Comparison of ENCODE assay signal across 11 cellular contexts in genomic region chr15:74400313-74400850, GRCh38. TPM values are rescaled to one million over a fixed set of nuclear protein-coding genes. Genes with fewer than 3 reads are reported as not detected.
DNase-seq lines count a peak whose midpoint lies in the region; ATAC-seq and TF ChIP-seq lines count a peak whose summit lies in the region.
"Had no signal": no experiment of that assay in that cellular context is flagged by ENCODE, and none has a peak within 500 bp of the region (broad histone marks: within the 10 kb centered on the region; RNA-seq: fewer than 3 reads in every experiment).

No MANE protein-coding gene starts in this region.

- H3K9me3 Mint-ChIP-seq in stimulated activated naive CD8-positive, alpha-beta T cell treated with anti-CD3 and anti-CD28 coated beads, Interleukin-15, Interleukin-2, amounts not matched to agents 100 ng/mL and 50 ng/mL, for 24 hours: no peaks in the 10 kb centered on the region

- H3K4me1 ChIP-seq in transverse colon: peaks cover 0 to 13% (median 0%) of the 10 kb centered on the region in 4 donors

- no peak for DNase-seq in stimulated activated naive CD8-positive, alpha-beta T cell treated with anti-CD3 and anti-CD28 coated beads, Interleukin-15, Interleukin-2, amounts not matched to agents 100 U/mL and 50 U/mL, for 24 hours
- peak; percentile 16 for DNase-seq in SIG-M5 (lab: John Stamatoyannopoulos, UW)
- peak; percentile 59 for DNase-seq in epithelial cell of prostate (ENCODE audit: low read depth, low spot score)
- DNase-seq in head of caudate nucleus: no peak
- no peak for DNase-seq in transverse colon
- DNase-seq in NCI-H2029 (lab: John Stamatoyannopoulos, UW): no peak
- no peak for DNase-seq in retina
- DNase-seq: caudate nucleus, NCI-H1436 treated with DMSO at 0.1 percent for 48 hours had no signal

- H3K27me3 Mint-ChIP-seq in stimulated activated naive CD8-positive, alpha-beta T cell treated with anti-CD3 and anti-CD28 coated beads, Interleukin-15, Interleukin-2, amounts not matched to agents 100 ng/mL and 50 ng/mL, for 24 hours: no peaks in the 10 kb centered on the region

- WGBS in transverse colon (ENCODE audit: low coverage in 1 of 2), 2 donors: 57 to 78% methylated on average over 5 to 10 of the region's 10 CpGs

- no peaks in the 10 kb centered on the region for H3K36me3 ChIP-seq in transverse colon

- H3K36me3 Mint-ChIP-seq in stimulated activated naive CD8-positive, alpha-beta T cell treated with anti-CD3 and anti-CD28 coated beads, Interleukin-15, Interleukin-2, amounts not matched to agents 100 ng/mL and 50 ng/mL, for 24 hours (ENCODE audit: low read depth): peaks cover 14% of the 10 kb centered on the region

- H3K4me3 ChIP-seq in transverse colon: no peak overlapping the region

- H3K4me1 Mint-ChIP-seq in stimulated activated naive CD8-positive, alpha-beta T cell treated with anti-CD3 and anti-CD28 coated beads, Interleukin-15, Interleukin-2, amounts not matched to agents 100 ng/mL and 50 ng/mL, for 24 hours (ENCODE audit: low read depth): peaks cover 100% of the 10 kb centered on the region

- no peaks in the 10 kb centered on the region for H3K9me3 ChIP-seq in transverse colon

- peak overlapping the region; percentile 94 for H3K27ac Mint-ChIP-seq in stimulated activated naive CD8-positive, alpha-beta T cell treated with anti-CD3 and anti-CD28 coated beads, Interleukin-15, Interleukin-2, amounts not matched to agents 100 ng/mL and 50 ng/mL, for 24 hours
- H3K27ac Mint-ChIP-seq: progenitor cell of endocrine pancreas had no signal

- H3K27ac ChIP-seq in epithelial cell of prostate (peak overlapping the region; percentile 96), transverse colon (no peak overlapping the region)

- no peak for TF ChIP-seq POLR2A in transverse colon (IDR thresholded peaks at IDR 0.05)

- H3K4me3 Mint-ChIP-seq in stimulated activated naive CD8-positive, alpha-beta T cell treated with anti-CD3 and anti-CD28 coated beads, Interleukin-15, Interleukin-2, amounts not matched to agents 100 ng/mL and 50 ng/mL, for 24 hours: peak overlapping the region; percentile 68

- intact Hi-C loops in head of caudate nucleus (cut with DNase I) (no loop called here), transverse colon (cut with DNase I; ENCODE audit: low total_unique reads) (no loop called here)

- H3K27me3 ChIP-seq in transverse colon: peaks cover 17% of the 10 kb centered on the region

- TF ChIP-seq EP300 in transverse colon (IDR thresholded peaks at IDR 0.05; ENCODE audit: low read depth): no peak

- in situ Hi-C loops in transverse colon (cut with MboI; ENCODE audit: low pct_ligation_motif_present in 1 of 4, low pct_unique_long_range_greater_than_20kb in 1 of 4, low sequenced_read_pairs in 3 of 4): no loop called here

- ATAC-seq in stimulated activated naive CD8-positive, alpha-beta T cell treated with anti-CD3 and anti-CD28 coated beads, Interleukin-15, Interleukin-2, amounts not matched to agents 100 U/mL and 50 U/mL, for 24 hours: no peak

- TF ChIP-seq CTCF in transverse colon (IDR thresholded peaks at IDR 0.05): no peak

RNA-seq across cellular contexts. Expression of gene CYP11A1, which starts 32.9 kb away (rescaled TPM):
- under 1 TPM in 2 of 4 donors, not detected in 2; 0.40 to 0.79 TPM for total RNA-seq in transverse colon

RNA-seq across cellular contexts. Expression of gene SEMA7A, which starts 33.4 kb away (rescaled TPM):
- 1 to 10 TPM in 3 of 4 donors, under 1 TPM in 1; 0.20 to 5.6 (median 3.1) TPM for total RNA-seq in transverse colon

Comparison
In these comparisons a context has a peak if more than half of its experiments do, and no peak if none do; other contexts are left out.
1. DNase-seq: peak in SIG-M5 (single experiment) and epithelial cell of prostate (single experiment); none in stimulated activated naive CD8-positive, alpha-beta T cell treated with anti-CD3 and anti-CD28 coated beads, Interleukin-15, Interleukin-2, amounts not matched to agents 100 U/mL and 50 U/mL, for 24 hours (single experiment), head of caudate nucleus (0 of 42), transverse colon (single experiment), NCI-H2029 (single experiment) and retina (single experiment).